In genomic region chr7:116210345-116211005, GRCh38 we compare ENCODE assay signal across 8 cellular contexts. TPM values are rescaled to one million over a fixed set of nuclear protein-coding genes. Genes with fewer than 3 reads are reported as not detected.
DNase-seq lines count a peak whose midpoint lies in the region; ATAC-seq and TF ChIP-seq lines count a peak whose summit lies in the region.

TES (plus strand) TSS chr7:116210539; CDS start chr7:116210708, 169 bp downstream.

- peak within 1 kb of the TSS; percentile 2 for H3K23ac ChIP-seq in neuronal stem cell (ENCODE audit: low read depth, low read length, poor library complexity)

- peak within 1 kb of the TSS; percentile 56 for H2BK15ac ChIP-seq in neuronal stem cell (ENCODE audit: low read length)

- H3K27me3 ChIP-seq in neuronal stem cell (ENCODE audit: control insufficient read depth in 3 of 3, insufficient read depth in 3 of 3, low read depth in 1 of 3, low read length in 3 of 3) (peaks cover 0 to 29% (median 12%) of the 10 kb centered on the region in 3 experiments), thyroid gland (no peaks in the 10 kb centered on the region)

- H3K4ac ChIP-seq in neuronal stem cell (ENCODE audit: low read length): no peak within 1 kb of the TSS

- H3K4me3 Mint-ChIP-seq in activated T-cell treated with anti-CD3 and anti-CD28 coated beads, Interleukin-2, amount 50 U/mL, for 4 hours: peak within 1 kb of the TSS; percentile 93

- peak within 1 kb of the TSS; percentile 94 for H4K8ac ChIP-seq in neuronal stem cell (ENCODE audit: low read depth, low read length)

- peak within 1 kb of the TSS; percentile 80 for H3K18ac ChIP-seq in neuronal stem cell (ENCODE audit: low read length)

- H3K9me3 ChIP-seq in OCI-LY7 (ENCODE audit: low read length) (no peaks in the 10 kb centered on the region), neuronal stem cell (replicated peaks in 1 of 2; ENCODE audit: control insufficient read depth in 2 of 2, insufficient read depth in 1 of 2, low read depth in 1 of 2, low read length in 2 of 2) (no peaks in the 10 kb centered on the region), thyroid gland (no peaks in the 10 kb centered on the region)

- H3K4me1 ChIP-seq in OCI-LY7 (ENCODE audit: insufficient read depth, low read length, poor library complexity, severe bottlenecking) (peaks cover 7% of the 10 kb centered on the region), neuronal stem cell (ENCODE audit: control insufficient read depth in 2 of 2, insufficient read depth in 1 of 2, low read depth in 1 of 2, low read length in 2 of 2) (peaks cover 0 to 3% of the 10 kb centered on the region in 2 donors), thyroid gland (peaks cover 28 to 36% of the 10 kb centered on the region in 2 donors)

- H3K36me3 Mint-ChIP-seq in activated T-cell treated with anti-CD3 and anti-CD28 coated beads, Interleukin-2, amount 50 U/mL, for 4 hours (ENCODE audit: insufficient read depth): no peaks in the 10 kb centered on the region

- H3K14ac ChIP-seq in neuronal stem cell (ENCODE audit: low read length): no peak within 1 kb of the TSS

- no CpG with 5 or more reads among the region's 83 CpGs for WGBS in neuronal stem cell (ENCODE audit: extremely low coverage in 2 of 2, insufficient read length in 2 of 2, insufficient replicate concordance in 1 of 2), 2 donors
- WGBS in thyroid gland, 2 donors: 0% methylated on average over 10 to 19 of the region's 83 CpGs

- H3K9me2 ChIP-seq in OCI-LY7 (ENCODE audit: insufficient read depth, low read length): no peaks in the 10 kb centered on the region

- BruUV-seq in OCI-LY7 (replicated peaks; lab: Mats Ljungman, UMichigan): no TSS peak

- H4K91ac ChIP-seq in neuronal stem cell (ENCODE audit: low read depth, low read length, poor library complexity): no peak within 1 kb of the TSS

- ATAC-seq in GM19025 (IDR thresholded peaks at IDR 0.05; ENCODE audit: low read depth, unreplicated experiment) (peak; percentile 84), HG03196 (IDR thresholded peaks at IDR 0.05; ENCODE audit: unreplicated experiment) (peak; percentile 84)
- peak; percentile 77 to 79 for ATAC-seq in activated T-cell treated with anti-CD3 and anti-CD28 coated beads, Interleukin-2, amount 50 U/mL, for 4 hours

- H2AK5ac ChIP-seq in neuronal stem cell (ENCODE audit: low read depth, low read length): no peak within 1 kb of the TSS

- no peaks in the 10 kb centered on the region for H3K79me2 ChIP-seq in OCI-LY7 (ENCODE audit: insufficient read depth, low read depth, low read length)

- intact Hi-C loops in OCI-LY7 (cut with micrococcal nuclease; ENCODE audit: unreplicated experiment): no loop called here
- intact Hi-C loops in thyroid gland (cut with DNase I): no loop called here

- DNase-seq in AG10803 (ENCODE audit: low read depth) (peak; percentile 57), OCI-LY7 (ENCODE audit: low spot score) (no peak), fibroblast of mammary gland (ENCODE audit: low read depth) (no peak), neuronal stem cell (ENCODE audit: low spot score) (peak; percentile 54), thyroid gland (peak; percentile 83 to 87)
- peak; percentile 50 for DNase-seq in activated T-cell treated with anti-CD3 and anti-CD28 coated beads, Interleukin-2, amount 50 U/mL, for 4 hours

- H3K27ac ChIP-seq in OCI-LY7 (ENCODE audit: low read depth, low read length, poor library complexity, severe bottlenecking) (no peak within 1 kb of the TSS), neuronal stem cell (replicated peaks; ENCODE audit: low read length) (no peak within 1 kb of the TSS), thyroid gland (peak within 1 kb of the TSS; percentile 88 to 97 (median 94))

- TF ChIP-seq POLR2A in thyroid gland (IDR thresholded peaks at IDR 0.05): peak; percentile 84 to 95

- H3K36me3 ChIP-seq in OCI-LY7 (ENCODE audit: insufficient read depth, low read length) (no peaks in the 10 kb centered on the region), neuronal stem cell (replicated peaks in 1 of 2; ENCODE audit: control insufficient read depth in 2 of 2, insufficient read depth in 2 of 2, low read length in 2 of 2) (no peaks in the 10 kb centered on the region), thyroid gland (no peaks in the 10 kb centered on the region)

- CTCF ChIA-PET in OCI-LY7 (lab: Charles Lee; ENCODE audit: unreplicated experiment): no interaction called here

- H3K4me2 ChIP-seq in OCI-LY7 (ENCODE audit: low read length): peak within 1 kb of the TSS; percentile 77
- peak within 1 kb of the TSS; percentile 95 for H3K4me2 ChIP-seq in neuronal stem cell (ENCODE audit: insufficient read depth, low read length, poor library complexity, severe bottlenecking)

- peak within 1 kb of the TSS; percentile 82 for H2BK5ac ChIP-seq in neuronal stem cell (ENCODE audit: low read length)

- peaks cover 50% of the 10 kb centered on the region for H3K4me1 Mint-ChIP-seq in activated T-cell treated with anti-CD3 and anti-CD28 coated beads, Interleukin-2, amount 50 U/mL, for 4 hours (ENCODE audit: low read depth)

- no peaks in the 10 kb centered on the region; the same call in 1 of the 2 replicates for H4K20me1 ChIP-seq in OCI-LY7 (ENCODE audit: insufficient read depth, low read length)

- H2BK120ac ChIP-seq in neuronal stem cell (ENCODE audit: low read depth, low read length): no peak within 1 kb of the TSS

- H3K9ac ChIP-seq in neuronal stem cell (ENCODE audit: low read depth, low read length, poor library complexity): peak within 1 kb of the TSS; percentile 66

- H3K27me3 Mint-ChIP-seq in activated T-cell treated with anti-CD3 and anti-CD28 coated beads, Interleukin-2, amount 50 U/mL, for 4 hours (ENCODE audit: low read depth): no peaks in the 10 kb centered on the region

- POLR2A ChIA-PET in OCI-LY7 (lab: Charles Lee): no interaction called here

- H3K79me1 ChIP-seq in neuronal stem cell (ENCODE audit: low read depth, low read length): no peaks in the 10 kb centered on the region

- H3K4me3 ChIP-seq in AG10803 (ENCODE audit: low read length) (peak within 1 kb of the TSS; percentile 78), OCI-LY7 (ENCODE audit: low read depth, low read length, poor library complexity, severe bottlenecking) (peak within 1 kb of the TSS; percentile 43), fibroblast of mammary gland (ENCODE audit: control insufficient read depth, low read depth, low read length) (peak within 1 kb of the TSS; percentile 87), neuronal stem cell (ENCODE audit: low read length in 2 of 2) (peak within 1 kb of the TSS; percentile 76 to 79), thyroid gland (replicated peaks in 1 of 3) (peak within 1 kb of the TSS; percentile 19 to 63 (median 47))

- peaks cover 14% of the 10 kb centered on the region for H3K9me3 Mint-ChIP-seq in activated T-cell treated with anti-CD3 and anti-CD28 coated beads, Interleukin-2, amount 50 U/mL, for 4 hours

- H2BK12ac ChIP-seq in neuronal stem cell (ENCODE audit: low read length): no peak within 1 kb of the TSS

- H2AFZ ChIP-seq in OCI-LY7 (ENCODE audit: low read length): 0 out of 2 replicates have a peak within 1 kb of the TSS, but pooled peaks have one; percentile 18
- H2AFZ ChIP-seq in neuronal stem cell (ENCODE audit: low read length): peak within 1 kb of the TSS; percentile 99

- TF ChIP-seq CTCF in AG10803 (conservative IDR thresholded peaks at IDR 0.05; ENCODE audit: low read length): no peak
- no peak for TF ChIP-seq CTCF in OCI-LY7 (conservative IDR thresholded peaks at IDR 0.05; ENCODE audit: low read length)
- no peak for TF ChIP-seq CTCF in fibroblast of mammary gland (conservative IDR thresholded peaks at IDR 0.05; ENCODE audit: control insufficient read depth, insufficient read depth, low read depth, low read length)
- TF ChIP-seq CTCF in thyroid gland (IDR thresholded peaks at IDR 0.05): no peak

RNA-seq across cellular contexts. Expression of gene TES, which starts in this region (rescaled TPM):
- total RNA-seq in OCI-LY7 (2014; rRNA removed; shearing (Covaris generic)): not detected in 2 replicates
- total RNA-seq in OCI-LY7 (2022) (not detected in 2 replicates), thyroid gland (100 to 1,000 TPM; 148 to 177 (median 158) TPM)
- total RNA-seq in activated T-cell treated with anti-CD3 and anti-CD28 coated beads, Interleukin-2, amount 50 U/mL, for 4 hours: 10 to 100 TPM; 38.0 to 57.1 (median 53.4) TPM
- 2.9 TPM for polyA plus RNA-seq in neuronal stem cell (2013, experiment 1 of 2)
- polyA plus RNA-seq in neuronal stem cell (2013, experiment 2 of 2): 3.4 TPM

Comparison
In these comparisons a context has a peak if more than half of its experiments do, and no peak if none do; other contexts are left out.
1. RNA of gene TES (total RNA-seq): 148 to 177 TPM in thyroid gland and 38.0 to 57.1 TPM in activated T-cell treated with anti-CD3 and anti-CD28 coated beads, Interleukin-2, amount 50 U/mL, for 4 hours; not detected in OCI-LY7; every median in the first group is over 10 times any median in the second.
2. DNase-seq: peak in AG10803 (single experiment), activated T-cell treated with anti-CD3 and anti-CD28 coated beads, Interleukin-2, amount 50 U/mL, for 4 hours (single experiment), neuronal stem cell (single experiment) and thyroid gland (2 of 2); none in OCI-LY7 (single experiment) and fibroblast of mammary gland (single experiment).
3. H3K27ac ChIP-seq: peak in thyroid gland (3 of 3); none in OCI-LY7 (single experiment) and neuronal stem cell (single experiment).
4. Peak in every context shown above with its lines, with median percentiles within 50 percentile points of each other: H3K4me3 ChIP-seq and ATAC-seq.